ENCODE assay signal across 14 cellular contexts in genomic region chr20:51935003-51935358, GRCh38.
"Had no signal": no experiment of that assay in that cellular context is flagged by ENCODE, and none has a peak within 500 bp of the region (broad histone marks: within the 10 kb centered on the region; RNA-seq: fewer than 3 reads in every experiment).

No MANE protein-coding gene starts in this region.

- H3K9me3 ChIP-seq: left ventricle myocardium inferior, prostate gland, stomach, testis had no signal

- DNase-seq: activated CD4-positive, alpha-beta memory T cell treated with anti-CD3 and anti-CD28 coated beads for 36 hours; activated CD4-positive, alpha-beta T cell treated with anti-CD3 and anti-CD28 coated beads for 1 hour; activated effector memory CD4-positive, alpha-beta T cell treated with anti-CD3 and anti-CD28 coated beads, Interleukin-2, amount 50 U/mL, for 16 hours; activated T-cell treated with anti-CD3 and anti-CD28 coated beads, Interleukin-2, amount 50 U/mL, for 4 hours; left ventricle myocardium inferior; naive B cell; occipital lobe; stomach; T-helper 9 cell; testis had no signal

- ATAC-seq: activated T-cell treated with anti-CD3 and anti-CD28 coated beads, Interleukin-2, amount 50 U/mL, for 4 hours; esophagus mucosa had no signal

- H3K27ac Mint-ChIP-seq: activated CD4-positive, alpha-beta memory T cell treated with anti-CD3 and anti-CD28 coated beads for 36 hours; activated naive CD4-positive, alpha-beta T cell treated with anti-CD3 and anti-CD28 coated beads, Interleukin-2, amount 50 U/mL, for 24 hours; naive B cell had no signal

- H3K36me3 Mint-ChIP-seq: activated CD4-positive, alpha-beta memory T cell treated with anti-CD3 and anti-CD28 coated beads for 36 hours; activated naive CD4-positive, alpha-beta T cell treated with anti-CD3 and anti-CD28 coated beads, Interleukin-2, amount 50 U/mL, for 24 hours; naive B cell had no signal

- H3K4me3 ChIP-seq: left ventricle myocardium inferior, prostate gland, stomach, testis had no signal

- FAIRE-seq: endometrium had no signal

- H3K4me1 Mint-ChIP-seq: activated naive CD4-positive, alpha-beta T cell treated with anti-CD3 and anti-CD28 coated beads, Interleukin-2, amount 50 U/mL, for 24 hours; naive B cell had no signal

- H3K27ac ChIP-seq: left ventricle myocardium inferior, prostate gland, stomach, testis had no signal

- H3K9me3 Mint-ChIP-seq: activated CD4-positive, alpha-beta memory T cell treated with anti-CD3 and anti-CD28 coated beads for 36 hours; activated naive CD4-positive, alpha-beta T cell treated with anti-CD3 and anti-CD28 coated beads, Interleukin-2, amount 50 U/mL, for 24 hours; activated T-cell treated with anti-CD3 and anti-CD28 coated beads, Interleukin-2, amount 50 U/mL, for 4 hours; naive B cell had no signal

- H3K36me3 ChIP-seq: left ventricle myocardium inferior, prostate gland, stomach had no signal

- H3K27me3 Mint-ChIP-seq: activated CD4-positive, alpha-beta memory T cell treated with anti-CD3 and anti-CD28 coated beads for 36 hours; activated naive CD4-positive, alpha-beta T cell treated with anti-CD3 and anti-CD28 coated beads, Interleukin-2, amount 50 U/mL, for 24 hours; naive B cell had no signal

- H3K4me1 ChIP-seq: left ventricle myocardium inferior, stomach, testis had no signal

- H3K4me3 Mint-ChIP-seq: activated CD4-positive, alpha-beta memory T cell treated with anti-CD3 and anti-CD28 coated beads for 36 hours; activated naive CD4-positive, alpha-beta T cell treated with anti-CD3 and anti-CD28 coated beads, Interleukin-2, amount 50 U/mL, for 24 hours; activated T-cell treated with anti-CD3 and anti-CD28 coated beads, Interleukin-2, amount 50 U/mL, for 4 hours; naive B cell had no signal

- H3K27me3 ChIP-seq: testis had no signal
